In the genomic region with DNA sequence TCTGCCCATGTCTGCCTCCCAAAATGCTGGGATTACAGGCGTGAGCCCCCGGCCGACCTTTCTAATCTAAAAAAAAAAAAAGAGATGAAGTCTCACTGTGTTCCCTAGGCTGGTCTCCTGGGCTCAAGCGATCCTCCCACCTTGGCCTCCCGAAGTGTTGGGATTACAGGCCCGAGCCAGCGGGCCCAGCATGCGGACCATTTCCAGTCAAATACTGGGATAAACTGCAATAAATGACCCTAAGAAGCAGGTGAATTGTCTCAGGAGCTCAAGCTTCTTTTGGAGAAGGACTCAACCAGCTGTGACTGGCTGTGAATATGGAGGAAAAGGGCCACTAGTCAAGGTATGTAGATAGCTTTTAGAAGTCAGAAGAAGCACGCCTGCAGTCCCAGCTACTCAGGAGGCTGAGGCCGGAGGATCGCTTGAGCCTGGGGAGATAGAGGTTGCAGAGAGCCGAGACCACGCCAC, we compare ENCODE assay signal across 1 cellular context.
TF ChIP-seq lines count a peak whose summit lies in the region.

No MANE protein-coding gene starts in this region.

TF ChIP-seq in K562, 482 proteins besides CTCF, POLR2A, EP300 and RAD21 (continued from another document and continues in another):
- TF ChIP-seq, protein P1, sequence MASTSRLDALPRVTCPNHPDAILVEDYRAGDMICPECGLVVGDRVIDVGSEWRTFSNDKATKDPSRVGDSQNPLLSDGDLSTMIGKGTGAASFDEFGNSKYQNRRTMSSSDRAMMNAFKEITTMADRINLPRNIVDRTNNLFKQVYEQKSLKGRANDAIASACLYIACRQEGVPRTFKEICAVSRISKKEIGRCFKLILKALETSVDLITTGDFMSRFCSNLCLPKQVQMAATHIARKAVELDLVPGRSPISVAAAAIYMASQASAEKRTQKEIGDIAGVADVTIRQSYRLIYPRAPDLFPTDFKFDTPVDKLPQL (IDR thresholded peaks at IDR 0.05; ENCODE audit: extremely low read depth, insufficient read length): no peak
- TF ChIP-seq LCOR (CRISPR knock-in tag; IDR thresholded peaks at IDR 0.05): 0 out of 2 replicates have a peak, but pooled peaks have one; percentile 4
- TF ChIP-seq ZFX (CRISPR knock-in tag; IDR thresholded peaks at IDR 0.05): no peak; the same call in 1 of the 2 replicates
- TF ChIP-seq, protein P2, sequence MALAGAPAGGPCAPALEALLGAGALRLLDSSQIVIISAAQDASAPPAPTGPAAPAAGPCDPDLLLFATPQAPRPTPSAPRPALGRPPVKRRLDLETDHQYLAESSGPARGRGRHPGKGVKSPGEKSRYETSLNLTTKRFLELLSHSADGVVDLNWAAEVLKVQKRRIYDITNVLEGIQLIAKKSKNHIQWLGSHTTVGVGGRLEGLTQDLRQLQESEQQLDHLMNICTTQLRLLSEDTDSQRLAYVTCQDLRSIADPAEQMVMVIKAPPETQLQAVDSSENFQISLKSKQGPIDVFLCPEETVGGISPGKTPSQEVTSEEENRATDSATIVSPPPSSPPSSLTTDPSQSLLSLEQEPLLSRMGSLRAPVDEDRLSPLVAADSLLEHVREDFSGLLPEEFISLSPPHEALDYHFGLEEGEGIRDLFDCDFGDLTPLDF (CRISPR knock-in tag; IDR thresholded peaks at IDR 0.05): peak; percentile 63
- TF ChIP-seq, protein P3, sequence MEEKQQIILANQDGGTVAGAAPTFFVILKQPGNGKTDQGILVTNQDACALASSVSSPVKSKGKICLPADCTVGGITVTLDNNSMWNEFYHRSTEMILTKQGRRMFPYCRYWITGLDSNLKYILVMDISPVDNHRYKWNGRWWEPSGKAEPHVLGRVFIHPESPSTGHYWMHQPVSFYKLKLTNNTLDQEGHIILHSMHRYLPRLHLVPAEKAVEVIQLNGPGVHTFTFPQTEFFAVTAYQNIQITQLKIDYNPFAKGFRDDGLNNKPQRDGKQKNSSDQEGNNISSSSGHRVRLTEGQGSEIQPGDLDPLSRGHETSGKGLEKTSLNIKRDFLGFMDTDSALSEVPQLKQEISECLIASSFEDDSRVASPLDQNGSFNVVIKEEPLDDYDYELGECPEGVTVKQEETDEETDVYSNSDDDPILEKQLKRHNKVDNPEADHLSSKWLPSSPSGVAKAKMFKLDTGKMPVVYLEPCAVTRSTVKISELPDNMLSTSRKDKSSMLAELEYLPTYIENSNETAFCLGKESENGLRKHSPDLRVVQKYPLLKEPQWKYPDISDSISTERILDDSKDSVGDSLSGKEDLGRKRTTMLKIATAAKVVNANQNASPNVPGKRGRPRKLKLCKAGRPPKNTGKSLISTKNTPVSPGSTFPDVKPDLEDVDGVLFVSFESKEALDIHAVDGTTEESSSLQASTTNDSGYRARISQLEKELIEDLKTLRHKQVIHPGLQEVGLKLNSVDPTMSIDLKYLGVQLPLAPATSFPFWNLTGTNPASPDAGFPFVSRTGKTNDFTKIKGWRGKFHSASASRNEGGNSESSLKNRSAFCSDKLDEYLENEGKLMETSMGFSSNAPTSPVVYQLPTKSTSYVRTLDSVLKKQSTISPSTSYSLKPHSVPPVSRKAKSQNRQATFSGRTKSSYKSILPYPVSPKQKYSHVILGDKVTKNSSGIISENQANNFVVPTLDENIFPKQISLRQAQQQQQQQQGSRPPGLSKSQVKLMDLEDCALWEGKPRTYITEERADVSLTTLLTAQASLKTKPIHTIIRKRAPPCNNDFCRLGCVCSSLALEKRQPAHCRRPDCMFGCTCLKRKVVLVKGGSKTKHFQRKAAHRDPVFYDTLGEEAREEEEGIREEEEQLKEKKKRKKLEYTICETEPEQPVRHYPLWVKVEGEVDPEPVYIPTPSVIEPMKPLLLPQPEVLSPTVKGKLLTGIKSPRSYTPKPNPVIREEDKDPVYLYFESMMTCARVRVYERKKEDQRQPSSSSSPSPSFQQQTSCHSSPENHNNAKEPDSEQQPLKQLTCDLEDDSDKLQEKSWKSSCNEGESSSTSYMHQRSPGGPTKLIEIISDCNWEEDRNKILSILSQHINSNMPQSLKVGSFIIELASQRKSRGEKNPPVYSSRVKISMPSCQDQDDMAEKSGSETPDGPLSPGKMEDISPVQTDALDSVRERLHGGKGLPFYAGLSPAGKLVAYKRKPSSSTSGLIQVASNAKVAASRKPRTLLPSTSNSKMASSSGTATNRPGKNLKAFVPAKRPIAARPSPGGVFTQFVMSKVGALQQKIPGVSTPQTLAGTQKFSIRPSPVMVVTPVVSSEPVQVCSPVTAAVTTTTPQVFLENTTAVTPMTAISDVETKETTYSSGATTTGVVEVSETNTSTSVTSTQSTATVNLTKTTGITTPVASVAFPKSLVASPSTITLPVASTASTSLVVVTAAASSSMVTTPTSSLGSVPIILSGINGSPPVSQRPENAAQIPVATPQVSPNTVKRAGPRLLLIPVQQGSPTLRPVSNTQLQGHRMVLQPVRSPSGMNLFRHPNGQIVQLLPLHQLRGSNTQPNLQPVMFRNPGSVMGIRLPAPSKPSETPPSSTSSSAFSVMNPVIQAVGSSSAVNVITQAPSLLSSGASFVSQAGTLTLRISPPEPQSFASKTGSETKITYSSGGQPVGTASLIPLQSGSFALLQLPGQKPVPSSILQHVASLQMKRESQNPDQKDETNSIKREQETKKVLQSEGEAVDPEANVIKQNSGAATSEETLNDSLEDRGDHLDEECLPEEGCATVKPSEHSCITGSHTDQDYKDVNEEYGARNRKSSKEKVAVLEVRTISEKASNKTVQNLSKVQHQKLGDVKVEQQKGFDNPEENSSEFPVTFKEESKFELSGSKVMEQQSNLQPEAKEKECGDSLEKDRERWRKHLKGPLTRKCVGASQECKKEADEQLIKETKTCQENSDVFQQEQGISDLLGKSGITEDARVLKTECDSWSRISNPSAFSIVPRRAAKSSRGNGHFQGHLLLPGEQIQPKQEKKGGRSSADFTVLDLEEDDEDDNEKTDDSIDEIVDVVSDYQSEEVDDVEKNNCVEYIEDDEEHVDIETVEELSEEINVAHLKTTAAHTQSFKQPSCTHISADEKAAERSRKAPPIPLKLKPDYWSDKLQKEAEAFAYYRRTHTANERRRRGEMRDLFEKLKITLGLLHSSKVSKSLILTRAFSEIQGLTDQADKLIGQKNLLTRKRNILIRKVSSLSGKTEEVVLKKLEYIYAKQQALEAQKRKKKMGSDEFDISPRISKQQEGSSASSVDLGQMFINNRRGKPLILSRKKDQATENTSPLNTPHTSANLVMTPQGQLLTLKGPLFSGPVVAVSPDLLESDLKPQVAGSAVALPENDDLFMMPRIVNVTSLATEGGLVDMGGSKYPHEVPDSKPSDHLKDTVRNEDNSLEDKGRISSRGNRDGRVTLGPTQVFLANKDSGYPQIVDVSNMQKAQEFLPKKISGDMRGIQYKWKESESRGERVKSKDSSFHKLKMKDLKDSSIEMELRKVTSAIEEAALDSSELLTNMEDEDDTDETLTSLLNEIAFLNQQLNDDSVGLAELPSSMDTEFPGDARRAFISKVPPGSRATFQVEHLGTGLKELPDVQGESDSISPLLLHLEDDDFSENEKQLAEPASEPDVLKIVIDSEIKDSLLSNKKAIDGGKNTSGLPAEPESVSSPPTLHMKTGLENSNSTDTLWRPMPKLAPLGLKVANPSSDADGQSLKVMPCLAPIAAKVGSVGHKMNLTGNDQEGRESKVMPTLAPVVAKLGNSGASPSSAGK (IDR thresholded peaks at IDR 0.05): peak; percentile 98; the same call in 1 of the 2 replicates
- TF ChIP-seq BRD4 (IDR thresholded peaks at IDR 0.05): 0 out of 2 replicates have a peak, but pooled peaks have one; percentile 39
- no peak for TF ChIP-seq GATAD2A (IDR thresholded peaks at IDR 0.05)
- no peak for TF ChIP-seq ZZZ3 (IDR thresholded peaks at IDR 0.05)
- TF ChIP-seq, protein P4, sequence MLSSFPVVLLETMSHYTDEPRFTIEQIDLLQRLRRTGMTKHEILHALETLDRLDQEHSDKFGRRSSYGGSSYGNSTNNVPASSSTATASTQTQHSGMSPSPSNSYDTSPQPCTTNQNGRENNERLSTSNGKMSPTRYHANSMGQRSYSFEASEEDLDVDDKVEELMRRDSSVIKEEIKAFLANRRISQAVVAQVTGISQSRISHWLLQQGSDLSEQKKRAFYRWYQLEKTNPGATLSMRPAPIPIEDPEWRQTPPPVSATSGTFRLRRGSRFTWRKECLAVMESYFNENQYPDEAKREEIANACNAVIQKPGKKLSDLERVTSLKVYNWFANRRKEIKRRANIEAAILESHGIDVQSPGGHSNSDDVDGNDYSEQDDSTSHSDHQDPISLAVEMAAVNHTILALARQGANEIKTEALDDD (IDR thresholded peaks at IDR 0.05): no peak
- TF ChIP-seq KLF6 (CRISPR knock-in tag; IDR thresholded peaks at IDR 0.05; ENCODE audit: borderline replicate concordance): 0 out of 2 replicates have a peak, but pooled peaks have one; percentile 53
- TF ChIP-seq E2F3 (CRISPR knock-in tag; IDR thresholded peaks at IDR 0.05): 0 out of 2 replicates have a peak, but pooled peaks have one; percentile 19
- TF ChIP-seq CSDE1 (IDR thresholded peaks at IDR 0.05): 0 out of 4 replicates have a peak, but pooled peaks of 1 of the 2 experiments have one; percentile 19
- TF ChIP-seq, protein P5, sequence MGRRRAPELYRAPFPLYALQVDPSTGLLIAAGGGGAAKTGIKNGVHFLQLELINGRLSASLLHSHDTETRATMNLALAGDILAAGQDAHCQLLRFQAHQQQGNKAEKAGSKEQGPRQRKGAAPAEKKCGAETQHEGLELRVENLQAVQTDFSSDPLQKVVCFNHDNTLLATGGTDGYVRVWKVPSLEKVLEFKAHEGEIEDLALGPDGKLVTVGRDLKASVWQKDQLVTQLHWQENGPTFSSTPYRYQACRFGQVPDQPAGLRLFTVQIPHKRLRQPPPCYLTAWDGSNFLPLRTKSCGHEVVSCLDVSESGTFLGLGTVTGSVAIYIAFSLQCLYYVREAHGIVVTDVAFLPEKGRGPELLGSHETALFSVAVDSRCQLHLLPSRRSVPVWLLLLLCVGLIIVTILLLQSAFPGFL (CRISPR knock-in tag; IDR thresholded peaks at IDR 0.05): peak; percentile 89; the same call in 1 of the 2 replicates
- no peak for TF ChIP-seq FUS (optimal IDR thresholded peaks at IDR 0.05; ENCODE audit: low read depth, low read length)
- 0 out of 2 replicates have a peak, but pooled peaks have one; percentile 11 for TF ChIP-seq JUNB (CRISPR knock-in tag; conservative IDR thresholded peaks at IDR 0.05)
- TF ChIP-seq, protein P6, sequence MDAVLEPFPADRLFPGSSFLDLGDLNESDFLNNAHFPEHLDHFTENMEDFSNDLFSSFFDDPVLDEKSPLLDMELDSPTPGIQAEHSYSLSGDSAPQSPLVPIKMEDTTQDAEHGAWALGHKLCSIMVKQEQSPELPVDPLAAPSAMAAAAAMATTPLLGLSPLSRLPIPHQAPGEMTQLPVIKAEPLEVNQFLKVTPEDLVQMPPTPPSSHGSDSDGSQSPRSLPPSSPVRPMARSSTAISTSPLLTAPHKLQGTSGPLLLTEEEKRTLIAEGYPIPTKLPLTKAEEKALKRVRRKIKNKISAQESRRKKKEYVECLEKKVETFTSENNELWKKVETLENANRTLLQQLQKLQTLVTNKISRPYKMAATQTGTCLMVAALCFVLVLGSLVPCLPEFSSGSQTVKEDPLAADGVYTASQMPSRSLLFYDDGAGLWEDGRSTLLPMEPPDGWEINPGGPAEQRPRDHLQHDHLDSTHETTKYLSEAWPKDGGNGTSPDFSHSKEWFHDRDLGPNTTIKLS (IDR thresholded peaks at IDR 0.05; ENCODE audit: borderline replicate concordance, low read depth): peak; percentile 23; the same call in 1 of the 2 replicates
- peak; percentile 97 for TF ChIP-seq L3MBTL2 (IDR thresholded peaks at IDR 0.05)
- TF ChIP-seq, protein P7, sequence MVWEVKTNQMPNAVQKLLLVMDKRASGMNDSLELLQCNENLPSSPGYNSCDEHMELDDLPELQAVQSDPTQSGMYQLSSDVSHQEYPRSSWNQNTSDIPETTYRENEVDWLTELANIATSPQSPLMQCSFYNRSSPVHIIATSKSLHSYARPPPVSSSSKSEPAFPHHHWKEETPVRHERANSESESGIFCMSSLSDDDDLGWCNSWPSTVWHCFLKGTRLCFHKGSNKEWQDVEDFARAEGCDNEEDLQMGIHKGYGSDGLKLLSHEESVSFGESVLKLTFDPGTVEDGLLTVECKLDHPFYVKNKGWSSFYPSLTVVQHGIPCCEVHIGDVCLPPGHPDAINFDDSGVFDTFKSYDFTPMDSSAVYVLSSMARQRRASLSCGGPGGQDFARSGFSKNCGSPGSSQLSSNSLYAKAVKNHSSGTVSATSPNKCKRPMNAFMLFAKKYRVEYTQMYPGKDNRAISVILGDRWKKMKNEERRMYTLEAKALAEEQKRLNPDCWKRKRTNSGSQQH (CRISPR knock-in tag; IDR thresholded peaks at IDR 0.05): peak; percentile 70; the same call in 1 of the 2 replicates
- no peak for TF ChIP-seq STAT5A (IDR thresholded peaks at IDR 0.05; ENCODE audit: borderline replicate concordance, low read length)
- TF ChIP-seq BCL6 (CRISPR knock-in tag; IDR thresholded peaks at IDR 0.05): no peak
- TF ChIP-seq, protein P8, sequence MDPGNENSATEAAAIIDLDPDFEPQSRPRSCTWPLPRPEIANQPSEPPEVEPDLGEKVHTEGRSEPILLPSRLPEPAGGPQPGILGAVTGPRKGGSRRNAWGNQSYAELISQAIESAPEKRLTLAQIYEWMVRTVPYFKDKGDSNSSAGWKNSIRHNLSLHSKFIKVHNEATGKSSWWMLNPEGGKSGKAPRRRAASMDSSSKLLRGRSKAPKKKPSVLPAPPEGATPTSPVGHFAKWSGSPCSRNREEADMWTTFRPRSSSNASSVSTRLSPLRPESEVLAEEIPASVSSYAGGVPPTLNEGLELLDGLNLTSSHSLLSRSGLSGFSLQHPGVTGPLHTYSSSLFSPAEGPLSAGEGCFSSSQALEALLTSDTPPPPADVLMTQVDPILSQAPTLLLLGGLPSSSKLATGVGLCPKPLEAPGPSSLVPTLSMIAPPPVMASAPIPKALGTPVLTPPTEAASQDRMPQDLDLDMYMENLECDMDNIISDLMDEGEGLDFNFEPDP (CRISPR knock-in tag; IDR thresholded peaks at IDR 0.05): no peak
- TF ChIP-seq ZNF324 (CRISPR knock-in tag; IDR thresholded peaks at IDR 0.05): 0 out of 2 replicates have a peak, but pooled peaks have one; percentile 20
- TF ChIP-seq, protein P9, sequence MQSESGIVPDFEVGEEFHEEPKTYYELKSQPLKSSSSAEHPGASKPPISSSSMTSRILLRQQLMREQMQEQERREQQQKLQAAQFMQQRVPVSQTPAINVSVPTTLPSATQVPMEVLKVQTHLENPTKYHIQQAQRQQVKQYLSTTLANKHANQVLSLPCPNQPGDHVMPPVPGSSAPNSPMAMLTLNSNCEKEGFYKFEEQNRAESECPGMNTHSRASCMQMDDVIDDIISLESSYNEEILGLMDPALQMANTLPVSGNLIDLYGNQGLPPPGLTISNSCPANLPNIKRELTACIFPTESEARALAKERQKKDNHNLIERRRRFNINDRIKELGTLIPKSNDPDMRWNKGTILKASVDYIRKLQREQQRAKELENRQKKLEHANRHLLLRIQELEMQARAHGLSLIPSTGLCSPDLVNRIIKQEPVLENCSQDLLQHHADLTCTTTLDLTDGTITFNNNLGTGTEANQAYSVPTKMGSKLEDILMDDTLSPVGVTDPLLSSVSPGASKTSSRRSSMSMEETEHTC (IDR thresholded peaks at IDR 0.05): 0 out of 2 replicates have a peak, but pooled peaks have one; percentile 11
- TF ChIP-seq, protein P10, sequence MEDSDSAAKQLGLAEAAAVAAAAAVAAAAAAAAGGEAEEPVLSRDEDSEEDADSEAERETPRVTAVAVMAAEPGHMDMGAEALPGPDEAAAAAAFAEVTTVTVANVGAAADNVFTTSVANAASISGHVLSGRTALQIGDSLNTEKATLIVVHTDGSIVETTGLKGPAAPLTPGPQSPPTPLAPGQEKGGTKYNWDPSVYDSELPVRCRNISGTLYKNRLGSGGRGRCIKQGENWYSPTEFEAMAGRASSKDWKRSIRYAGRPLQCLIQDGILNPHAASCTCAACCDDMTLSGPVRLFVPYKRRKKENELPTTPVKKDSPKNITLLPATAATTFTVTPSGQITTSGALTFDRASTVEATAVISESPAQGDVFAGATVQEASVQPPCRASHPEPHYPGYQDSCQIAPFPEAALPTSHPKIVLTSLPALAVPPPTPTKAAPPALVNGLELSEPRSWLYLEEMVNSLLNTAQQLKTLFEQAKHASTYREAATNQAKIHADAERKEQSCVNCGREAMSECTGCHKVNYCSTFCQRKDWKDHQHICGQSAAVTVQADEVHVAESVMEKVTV (CRISPR knock-in tag; IDR thresholded peaks at IDR 0.05): 0 out of 2 replicates have a peak, but pooled peaks have one; percentile 17
- peak; percentile 64 for TF ChIP-seq DMBX1 (CRISPR knock-in tag; IDR thresholded peaks at IDR 0.05; ENCODE audit: borderline replicate concordance)
